In genomic region chr1:77316006-77316405, GRCh38 we compare ENCODE assay signal across 21 cellular contexts. TPM values are rescaled to one million over a fixed set of nuclear protein-coding genes. Genes with fewer than 3 reads are reported as not detected.
DNase-seq lines count a peak whose midpoint lies in the region; TF ChIP-seq lines count a peak whose summit lies in the region.
"Had no signal": no experiment of that assay in that cellular context is flagged by ENCODE, and none has a peak within 500 bp of the region (broad histone marks: within the 10 kb centered on the region; RNA-seq: fewer than 3 reads in every experiment).

No MANE protein-coding gene starts in this region.

- no peak overlapping the region for H3K4me3 ChIP-seq in neuronal stem cell (ENCODE audit: low read length in 2 of 2)
- H3K4me3 ChIP-seq in tibial artery, result no peak overlapping the region
- H3K4me3 ChIP-seq: BLaER1, vagina had no signal

- peak overlapping the region; percentile 56 for H2AFZ ChIP-seq in neuronal stem cell (ENCODE audit: low read length)
- H2AFZ ChIP-seq: parathyroid adenoma had no signal

- H2AK5ac ChIP-seq in neuronal stem cell (ENCODE audit: low read depth, low read length), result no peak overlapping the region

- H3K4me1 ChIP-seq in neuronal stem cell (ENCODE audit: control insufficient read depth in 2 of 2, insufficient read depth in 1 of 2, low read depth in 1 of 2, low read length in 2 of 2) (peaks cover 1 to 2% of the 10 kb centered on the region in 2 donors), tibial artery (no peaks in the 10 kb centered on the region)
- H3K4me1 ChIP-seq: BLaER1, parathyroid adenoma, vagina had no signal

- TF ChIP-seq CTCF in tibial artery (IDR thresholded peaks at IDR 0.05) (no peak), GM10266 (IDR thresholded peaks at IDR 0.05; ENCODE audit: control insufficient read depth, insufficient read depth, low read depth, missing control alignments) (no peak)

- no peak overlapping the region for H4K91ac ChIP-seq in neuronal stem cell (ENCODE audit: low read depth, low read length, poor library complexity)

- no peak overlapping the region for H2BK15ac ChIP-seq in neuronal stem cell (ENCODE audit: low read length)

- H3K23ac ChIP-seq in neuronal stem cell (ENCODE audit: low read depth, low read length, poor library complexity), result no peak overlapping the region

- no peak overlapping the region for H2BK12ac ChIP-seq in neuronal stem cell (ENCODE audit: low read length)

- H2BK120ac ChIP-seq in neuronal stem cell (ENCODE audit: low read depth, low read length), result no peak overlapping the region

- peaks cover 0 to under 1% of the 10 kb centered on the region in 2 donors for H3K9me3 ChIP-seq in neuronal stem cell (replicated peaks in 1 of 2; ENCODE audit: control insufficient read depth in 2 of 2, insufficient read depth in 1 of 2, low read depth in 1 of 2, low read length in 2 of 2)
- no peaks in the 10 kb centered on the region for H3K9me3 ChIP-seq in tibial artery
- H3K9me3 ChIP-seq: BLaER1, vagina had no signal

- no peak overlapping the region for H3K4ac ChIP-seq in neuronal stem cell (ENCODE audit: low read length)

- no CpG with 5 or more reads among the region's 1 CpG for WGBS in neuronal stem cell (ENCODE audit: extremely low coverage in 2 of 2, insufficient read length in 2 of 2, insufficient replicate concordance in 1 of 2), 2 donors

- H3K27ac ChIP-seq in neuronal stem cell (replicated peaks; ENCODE audit: low read length) (no peak overlapping the region), tibial artery (no peak overlapping the region)
- H3K27ac ChIP-seq: BLaER1, parathyroid adenoma, vagina had no signal

- DNase-seq in EH (ENCODE audit: low read depth) (peak; percentile 84), RPMI7951 (ENCODE audit: low read depth) (peak; percentile 23), fibroblast of peridontal ligament (ENCODE audit: extremely low read depth) (peak; percentile 38), neuronal stem cell (ENCODE audit: low spot score) (no peak), tibial artery (no peak), GM10266 (ENCODE audit: extremely low spot score) (no peak)
- no peak for DNase-seq in stimulated activated naive CD4-positive, alpha-beta T cell treated with Interleukin-2 at 50 U/mL for 16 hours (lab: John Stamatoyannopoulos, UW)
- DNase-seq in activated CD4-positive, alpha-beta T cell treated with anti-CD3 and anti-CD28 coated beads for 1 hour, result no peak
- DNase-seq: activated CD4-positive, alpha-beta T cell treated with anti-CD3 and anti-CD28 coated beads, Interleukin-2, amount 50 U/mL, for 4 hours; activated T-cell treated with anti-CD3 and anti-CD28 coated beads, Interleukin-2, amount 50 U/mL, for 1 hour; caudate nucleus; DMS153; glutamatergic neuron; MM.1S; NCI-H2081; NCI-H526; OCI-M1 had no signal

- no peak overlapping the region for H3K9ac ChIP-seq in neuronal stem cell (ENCODE audit: low read depth, low read length, poor library complexity)
- H3K9ac ChIP-seq: BLaER1, parathyroid adenoma had no signal

- no peak overlapping the region for H2BK5ac ChIP-seq in neuronal stem cell (ENCODE audit: low read length)

- intact Hi-C loops in tibial artery (cut with DNase I; ENCODE audit: low total_unique reads), result no loop called here

- no peak overlapping the region for H4K8ac ChIP-seq in neuronal stem cell (ENCODE audit: low read depth, low read length)

- H3K36me3 ChIP-seq in neuronal stem cell (replicated peaks in 1 of 2; ENCODE audit: control insufficient read depth in 2 of 2, insufficient read depth in 2 of 2, low read length in 2 of 2) (no peaks in the 10 kb centered on the region), tibial artery (no peaks in the 10 kb centered on the region)
- H3K36me3 ChIP-seq: BLaER1, vagina had no signal

- no peaks in the 10 kb centered on the region for H3K79me1 ChIP-seq in neuronal stem cell (ENCODE audit: low read depth, low read length)

- H3K27me3 ChIP-seq in neuronal stem cell (ENCODE audit: control insufficient read depth in 3 of 3, insufficient read depth in 3 of 3, low read depth in 1 of 3, low read length in 3 of 3) (no peaks in the 10 kb centered on the region), tibial artery (no peaks in the 10 kb centered on the region)
- H3K27me3 ChIP-seq: BLaER1, vagina had no signal

- H3K18ac ChIP-seq in neuronal stem cell (ENCODE audit: low read length), result no peak overlapping the region

- no peak overlapping the region for H3K14ac ChIP-seq in neuronal stem cell (ENCODE audit: low read length)

- H3K4me2 ChIP-seq in neuronal stem cell (ENCODE audit: insufficient read depth, low read length, poor library complexity, severe bottlenecking), result no peak overlapping the region
- H3K4me2 ChIP-seq: BLaER1 had no signal

RNA-seq across cellular contexts. Expression of gene AK5, which starts 34.2 kb away (rescaled TPM):
- total RNA-seq in RPMI7951 (2014; rRNA removed; shearing (Covaris generic)), result 6.5 and 8.0 TPM in 2 replicates
- 1.8 TPM for polyA plus RNA-seq in neuronal stem cell (2013, experiment 1 of 2)
- polyA plus RNA-seq in neuronal stem cell (2013, experiment 2 of 2), result 2.6 TPM
- total RNA-seq: HT-29 had no signal

Comparison
In these comparisons a context has a peak if more than half of its experiments do, and no peak if none do; other contexts are left out.
1. DNase-seq: peak in EH (single experiment), RPMI7951 (single experiment) and fibroblast of peridontal ligament (single experiment); none in neuronal stem cell (single experiment), stimulated activated naive CD4-positive, alpha-beta T cell treated with Interleukin-2 at 50 U/mL for 16 hours (single experiment), tibial artery (0 of 2), GM10266 (single experiment) and activated CD4-positive, alpha-beta T cell treated with anti-CD3 and anti-CD28 coated beads for 1 hour (single experiment).